Comparison of ENCODE assay signal across 8 cellular contexts in the genomic region with DNA sequence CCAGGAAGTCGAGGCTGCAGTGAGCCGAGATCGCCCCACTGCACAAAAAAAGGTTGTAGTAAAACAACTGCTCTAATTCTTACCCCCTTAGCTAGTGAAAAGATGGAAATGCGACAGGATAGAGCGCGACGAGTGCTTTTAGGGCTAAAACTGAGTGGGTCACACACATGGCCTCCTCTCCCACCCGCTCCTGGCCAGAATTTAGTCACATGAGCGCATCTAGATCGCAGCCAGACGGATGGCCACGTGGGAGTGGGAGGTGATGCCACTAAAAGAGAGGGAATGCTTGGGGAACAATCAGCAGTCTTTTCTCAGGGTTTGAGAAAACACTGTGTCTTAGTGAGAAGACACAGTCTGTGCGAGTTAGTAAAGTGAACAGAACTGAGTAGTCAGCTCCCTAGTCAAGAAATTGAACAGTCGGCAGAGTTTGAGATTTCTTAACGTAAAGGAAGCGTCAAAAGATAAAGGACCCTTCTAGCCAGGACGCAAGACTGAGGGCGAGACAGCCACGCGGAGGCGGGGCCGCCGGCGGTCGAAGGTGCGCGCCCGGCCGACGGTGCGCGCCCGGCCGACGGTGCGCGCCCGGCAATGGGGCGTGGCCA. TPM values are rescaled to one million over a fixed set of nuclear protein-coding genes. Genes with fewer than 3 reads are reported as not detected.
DNase-seq lines count a peak whose midpoint lies in the region; ATAC-seq and TF ChIP-seq lines count a peak whose summit lies in the region.

No MANE protein-coding gene starts in this region.

- H3K36me3 ChIP-seq in right atrium auricular region (no peaks in the 10 kb centered on the region), adipocyte (ENCODE audit: control insufficient read depth, insufficient read depth, low read length, severe bottlenecking) (peaks cover 5% of the 10 kb centered on the region), aorta (ENCODE audit: control insufficient read depth in 1 of 2, insufficient read depth in 2 of 2, low read length in 1 of 2) (peaks cover 0 to 4% of the 10 kb centered on the region in 2 donors)

- H3K27ac ChIP-seq in right atrium auricular region (peak overlapping the region; percentile 86 to 92), aorta (ENCODE audit: low read depth in 1 of 2, low read length in 2 of 2) (no peak overlapping the region)

- H3K9me3 ChIP-seq in right atrium auricular region (no peaks in the 10 kb centered on the region), adipocyte (ENCODE audit: control insufficient read depth, low read length) (no peaks in the 10 kb centered on the region), aorta (ENCODE audit: control insufficient read depth, low read length) (no peaks in the 10 kb centered on the region)

- H3K4me1 ChIP-seq in right atrium auricular region (peaks cover 0 to 13% of the 10 kb centered on the region in 2 donors), adipocyte (ENCODE audit: control insufficient read depth, insufficient read depth, low read length) (peaks cover 12% of the 10 kb centered on the region), aorta (ENCODE audit: control insufficient read depth in 1 of 2, insufficient read depth in 2 of 2, low read length in 2 of 2) (peaks cover 0 to 5% of the 10 kb centered on the region in 2 donors)

- 11 to 12% methylated on average over 31 to 39 of the region's 39 CpGs for WGBS in aorta, 2 donors

- ATAC-seq in left ventricle myocardium superior: no peak
- no peak for ATAC-seq in aorta (ENCODE audit: low FRiP score)
- ATAC-seq in HG02938 (IDR thresholded peaks at IDR 0.05; ENCODE audit: unreplicated experiment): no peak
- ATAC-seq in HG03571 (IDR thresholded peaks at IDR 0.05; ENCODE audit: unreplicated experiment): no peak

- peak overlapping the region; percentile 77 to 93 for H3K4me3 ChIP-seq in right atrium auricular region
- peak overlapping the region; percentile 95 for H3K4me3 ChIP-seq in adipocyte (ENCODE audit: low read length)
- peak overlapping the region; percentile 12 to 33 for H3K4me3 ChIP-seq in aorta (ENCODE audit: low read length in 2 of 2)

- H3K9ac ChIP-seq in adipocyte (ENCODE audit: low read length): peak overlapping the region; percentile 91

- intact Hi-C loops in left ventricle myocardium superior (cut with micrococcal nuclease) (no loop called here), aorta (cut with DNase I) (loop anchor here in 1 of 2 donors (5.0 kb wide), 1 partner anchor 100 kb away; no protein-coding TSS in a partner anchor)

- DNase-seq in right atrium auricular region (ENCODE audit: low spot score) (no peak), left ventricle myocardium superior (no peak), adipocyte (ENCODE audit: low read depth) (no peak), medulla oblongata (ENCODE audit: extremely low spot score) (peak; percentile 37), aorta (no peak), cerebellar cortex (ENCODE audit: low spot score) (no peak)

- no peak for TF ChIP-seq CTCF in right atrium auricular region (IDR thresholded peaks at IDR 0.05)

- H3K27me3 ChIP-seq in right atrium auricular region (no peaks in the 10 kb centered on the region), adipocyte (replicated peaks; ENCODE audit: control insufficient read depth, insufficient read depth, low read length) (peaks cover 15% of the 10 kb centered on the region), aorta (ENCODE audit: control insufficient read depth in 1 of 2, insufficient read depth in 2 of 2, low read length in 1 of 2) (no peaks in the 10 kb centered on the region)

RNA-seq across cellular contexts. Expression of gene ACTR5, which starts 0.7 kb away (rescaled TPM):
- total RNA-seq in right atrium auricular region (1 to 10 TPM; 2.8 to 5.6 TPM), left ventricle myocardium superior (3.2 TPM), aorta (1 to 10 TPM; 7.0 to 7.1 TPM)
- 10 to 100 TPM in 1 of 2 donors, 1 to 10 TPM in 1; 3.5 to 10.3 TPM for polyA plus RNA-seq in aorta

RNA-seq across cellular contexts. Expression of gene SLC32A1, which starts 23.3 kb away (rescaled TPM):
- total RNA-seq in right atrium auricular region (not detected), left ventricle myocardium superior (not detected), aorta (not detected)
- polyA plus RNA-seq in aorta: not detected

RNA-seq across cellular contexts. Expression of gene PPP1R16B, which starts 57.9 kb away (rescaled TPM):
- total RNA-seq in right atrium auricular region: 1 to 10 TPM in 1 of 2 donors, under 1 TPM in 1; 0.96 to 6.6 TPM
- 9.4 TPM for total RNA-seq in left ventricle myocardium superior
- total RNA-seq in aorta: 10 to 100 TPM; 13.4 to 17.6 TPM
- polyA plus RNA-seq in aorta: 1 to 10 TPM in 1 of 2 donors, under 1 TPM in 1; 0.97 to 1.3 TPM

Comparison
In these comparisons a context has a peak if more than half of its experiments do, and no peak if none do; other contexts are left out.
1. H3K27ac ChIP-seq: peak in right atrium auricular region (2 of 2); none in aorta (0 of 2).
2. H3K4me3 ChIP-seq: peak in every context shown above with its lines; median percentile 95 in adipocyte; 85 in right atrium auricular region; 22 in aorta.